In genomic region chr3:101850327-101851048, GRCh38 we compare ENCODE assay signal across 1 cellular context.
TF ChIP-seq lines count a peak whose summit lies in the region.

No MANE protein-coding gene starts in this region.

TF ChIP-seq in GM12878, 131 proteins besides CTCF, POLR2A, EP300 and RAD21 (continued from another document and continues in another):
- TF ChIP-seq E2F8 (IDR thresholded peaks at IDR 0.05; ENCODE audit: low read depth, partially characterized antibody) (no peak), SREBF2 (IDR thresholded peaks at IDR 0.05; ENCODE audit: low read length) (no peak), EED (IDR thresholded peaks at IDR 0.05; ENCODE audit: low read depth) (peak; percentile 86), MTA2 (IDR thresholded peaks at IDR 0.05; ENCODE audit: low read depth) (peak; percentile 94), E4F1 (IDR thresholded peaks at IDR 0.05; ENCODE audit: borderline replicate concordance, partially characterized antibody) (no peak), MYC (IDR thresholded peaks at IDR 0.05; ENCODE audit: insufficient read depth, insufficient read length, insufficient replicate concordance, low read length, severe bottlenecking) (no peak), MTA3 (IDR thresholded peaks at IDR 0.05; ENCODE audit: borderline replicate concordance, low read length) (peak; percentile 21; the same call in 1 of the 2 replicates), SMAD1 (IDR thresholded peaks at IDR 0.05; ENCODE audit: low read depth, partially characterized antibody) (no peak), ZNF687 (IDR thresholded peaks at IDR 0.05) (0 out of 2 replicates have a peak, but pooled peaks have one; percentile 23), RAD51 (IDR thresholded peaks at IDR 0.05) (no peak), HDAC2 (IDR thresholded peaks at IDR 0.05) (no peak), LARP7 (IDR thresholded peaks at IDR 0.05) (no peak), ATF2 (IDR thresholded peaks at IDR 0.05; ENCODE audit: low read length) (peak; percentile 88), CREB1 (IDR thresholded peaks at IDR 0.05; ENCODE audit: low read depth) (peak; percentile 92), SIN3A (IDR thresholded peaks at IDR 0.05; ENCODE audit: low read depth, low read length) (peak; percentile 64; the same call in 1 of the 2 replicates), ZBTB4 (CRISPR knock-in tag; IDR thresholded peaks at IDR 0.05) (no peak), RELA (IDR thresholded peaks at IDR 0.05; ENCODE audit: borderline replicate concordance, partially characterized antibody) (peak; percentile 51), EGR1 (IDR thresholded peaks at IDR 0.05; ENCODE audit: borderline replicate concordance in 1 of 2, low read depth in 2 of 2, low read length in 2 of 2) (no peak), NBN (IDR thresholded peaks at IDR 0.05) (peak; percentile 49; the same call in 1 of the 2 replicates), SUZ12 (IDR thresholded peaks at IDR 0.05; ENCODE audit: unreplicated experiment) (no peak), ZNF217 (IDR thresholded peaks at IDR 0.05) (peak; percentile 24; the same call in 1 of the 2 replicates), ATF3 (IDR thresholded peaks at IDR 0.05; ENCODE audit: borderline replicate concordance, extremely low read depth, low read depth, low read length) (no peak), HCFC1 (IDR thresholded peaks at IDR 0.05; ENCODE audit: low read length) (no peak), IKZF1 (conservative IDR thresholded peaks at IDR 0.05) (peak; percentile 80), SPI1 (IDR thresholded peaks at IDR 0.05; ENCODE audit: borderline replicate concordance, insufficient read depth, low read depth, low read length) (0 out of 2 replicates have a peak, but pooled peaks have one; percentile 2), SMC3 (IDR thresholded peaks at IDR 0.05; ENCODE audit: borderline replicate concordance, low read length) (peak; percentile 25; the same call in 1 of the 2 replicates), BACH1 (IDR thresholded peaks at IDR 0.05; ENCODE audit: borderline replicate concordance) (peak; percentile 10; the same call in 1 of the 2 replicates), TARDBP (IDR thresholded peaks at IDR 0.05; ENCODE audit: borderline replicate concordance) (no peak), CHD2 (IDR thresholded peaks at IDR 0.05; ENCODE audit: borderline replicate concordance, low read depth, low read length) (peak; percentile 62; the same call in 1 of the 2 replicates), IKZF2 (IDR thresholded peaks at IDR 0.05) (peak; percentile 84 to 86), ZBTB11 (CRISPR knock-in tag; IDR thresholded peaks at IDR 0.05) (no peak), NRF1 (conservative IDR thresholded peaks at IDR 0.05; ENCODE audit: low read depth, low read length) (no peak), BHLHE40 (IDR thresholded peaks at IDR 0.05; ENCODE audit: borderline replicate concordance in 1 of 2, low read depth in 2 of 2, low read length in 1 of 2) (peak; percentile 46 to 55; a peak in 2 of 4 replicates), ETV6 (conservative IDR thresholded peaks at IDR 0.05 in 1 of 2, IDR thresholded peaks at IDR 0.05 in 1 of 2; ENCODE audit: borderline replicate concordance in 1 of 2, low read depth in 1 of 2) (no peak; a peak in 1 of 4 replicates), STAT1 (conservative IDR thresholded peaks at IDR 0.05) (no peak), NFXL1 (IDR thresholded peaks at IDR 0.05; ENCODE audit: borderline replicate concordance) (no peak), SKIL (IDR thresholded peaks at IDR 0.05; ENCODE audit: low read depth, poor library complexity, severe bottlenecking) (peak; percentile 82), RUNX3 (IDR thresholded peaks at IDR 0.05; ENCODE audit: low read length) (peak; percentile 97), ZNF24 (IDR thresholded peaks at IDR 0.05) (0 out of 2 replicates have a peak, but pooled peaks have one; percentile 8), NR2C1 (IDR thresholded peaks at IDR 0.05) (no peak)
